ENCODE assay signal across 9 cellular contexts in genomic region chr12:115871714-115872113, GRCh38.
A peak's percentile ranks its signal among the peaks of the same experiment; 100 is the strongest.
DNase-seq lines count a peak whose midpoint lies in the region; ATAC-seq, FAIRE-seq and TF ChIP-seq lines count a peak whose summit lies in the region.
"Had no signal": no experiment of that assay in that cellular context is flagged by ENCODE, and none has a peak within 500 bp of the region (broad histone marks: within the 10 kb centered on the region; RNA-seq: fewer than 3 reads in every experiment).

No MANE protein-coding gene starts in this region.

- peaks cover 16% of the 10 kb centered on the region for H3K4me1 Mint-ChIP-seq in type B pancreatic cell (ENCODE audit: unreplicated experiment)

- H3K4me1 ChIP-seq in Karpas-422 (ENCODE audit: low read length) (no peaks in the 10 kb centered on the region), SK-N-SH (ENCODE audit: control insufficient read depth in 1 of 2, insufficient read depth in 2 of 2, low read depth in 1 of 2, low read length in 1 of 2) (peaks cover 0 to 11% of the 10 kb centered on the region in 2 experiments; a peak in 1 of 4 replicates)

- H4K20me1 ChIP-seq in Karpas-422 (ENCODE audit: insufficient read depth, low read depth, low read length) (no peaks in the 10 kb centered on the region), SK-N-SH (ENCODE audit: insufficient read depth) (no peaks in the 10 kb centered on the region)

- TF ChIP-seq EP300 in SK-N-SH (IDR thresholded peaks at IDR 0.05; ENCODE audit: borderline replicate concordance in 1 of 2, low read depth in 1 of 2, low read length in 1 of 2): no peak

- H3K9me3 ChIP-seq in Karpas-422 (ENCODE audit: low read length) (no peaks in the 10 kb centered on the region), SK-N-SH (no peaks in the 10 kb centered on the region)

- no peaks in the 10 kb centered on the region for H3K27me3 ChIP-seq in Karpas-422 (ENCODE audit: low read length)
- no peaks in the 10 kb centered on the region for H3K27me3 ChIP-seq in SK-N-SH (ENCODE audit: insufficient read depth)

- H3K27ac ChIP-seq in Karpas-422 (ENCODE audit: low read length) (no peak overlapping the region), SK-N-SH (ENCODE audit: low read depth in 2 of 2, low read length in 1 of 2) (no peak overlapping the region)

- peak; percentile 28 for TF ChIP-seq RAD21 in SK-N-SH (IDR thresholded peaks at IDR 0.05; ENCODE audit: low read length)

- no peak overlapping the region for H3K4me3 ChIP-seq in Karpas-422 (ENCODE audit: low read length)
- no peak overlapping the region for H3K4me3 ChIP-seq in SK-N-SH (ENCODE audit: low read depth in 2 of 2, low read length in 1 of 2)

- no peak for FAIRE-seq in GM18507 (lab: Jason Lieb, UNC)
- FAIRE-seq: endometrium had no signal

- CTCF ChIA-PET in SK-N-SH (lab: Yijun Ruan, JAX): interaction anchor here (0.7 to 2.8 kb wide), 13 partner anchors 9 to 1202 kb away, joined by 3 to 17 read pairs (median 4); no protein-coding TSS in a partner anchor

- H3K4me2 ChIP-seq in Karpas-422 (ENCODE audit: low read depth, low read length, poor library complexity, severe bottlenecking) (no peak overlapping the region), SK-N-SH (no peak overlapping the region)

- ATAC-seq in left cardiac atrium: peak; percentile 30 to 33
- no peak for ATAC-seq in HG03097 (IDR thresholded peaks at IDR 0.05; ENCODE audit: low FRiP score, unreplicated experiment)

- no peaks in the 10 kb centered on the region for H3K9me2 ChIP-seq in Karpas-422 (replicated peaks; ENCODE audit: insufficient read depth, low read length)
- no peaks in the 10 kb centered on the region for H3K9me2 ChIP-seq in SK-N-SH

- 30% methylated on average over 3 of the region's 3 CpGs for WGBS in SK-N-SH (ENCODE audit: low lambda C conversion rate)

- H3K9ac ChIP-seq in Karpas-422 (ENCODE audit: low read length) (no peak overlapping the region), SK-N-SH (no peak overlapping the region)

- no peaks in the 10 kb centered on the region for H3K36me3 Mint-ChIP-seq in type B pancreatic cell

- intact Hi-C loops in left cardiac atrium (cut with DNase I): no loop called here

- TF ChIP-seq CTCF in SK-N-SH (IDR thresholded peaks at IDR 0.05) (peak; percentile 64), type B pancreatic cell (conservative IDR thresholded peaks at IDR 0.05) (peak; percentile 75)

- no peaks in the 10 kb centered on the region for H3K27me3 Mint-ChIP-seq in type B pancreatic cell

- H2AFZ ChIP-seq in Karpas-422 (ENCODE audit: low read length) (no peak overlapping the region), SK-N-SH (ENCODE audit: low read depth) (no peak overlapping the region)

- H3K4me3 Mint-ChIP-seq in type B pancreatic cell: no peak overlapping the region

- no peaks in the 10 kb centered on the region for H3F3A ChIP-seq in SK-N-SH (replicated peaks; ENCODE audit: insufficient read depth)

- peak overlapping the region; percentile 89 for H3K27ac Mint-ChIP-seq in type B pancreatic cell

- DNase-seq in AG08395 (ENCODE audit: low spot score): peak; percentile 51
- DNase-seq in GM18507 (ENCODE audit: extremely low spot score, insufficient read length, low read depth): peak; percentile 8
- DNase-seq in Karpas-422: peak; percentile 69
- DNase-seq in SK-N-SH: peak; percentile 53
- DNase-seq in left cardiac atrium: no peak
- DNase-seq in type B pancreatic cell (ENCODE audit: extremely low spot score, unreplicated experiment): no peak
- no peak for DNase-seq in activated T-cell treated with anti-CD3 and anti-CD28 coated beads for 4 hours

- peaks cover 4% of the 10 kb centered on the region for H3K9me3 Mint-ChIP-seq in type B pancreatic cell

- no peaks in the 10 kb centered on the region for H3K36me3 ChIP-seq in Karpas-422 (ENCODE audit: insufficient read depth, low read length)
- H3K36me3 ChIP-seq in SK-N-SH (replicated peaks in 1 of 2; ENCODE audit: control insufficient read depth in 1 of 2, insufficient read depth in 2 of 2, low read length in 1 of 2): no peaks in the 10 kb centered on the region

- H3K79me2 ChIP-seq in Karpas-422 (ENCODE audit: low read length) (no peaks in the 10 kb centered on the region), SK-N-SH (ENCODE audit: insufficient read depth) (no peaks in the 10 kb centered on the region)

- POLR2A ChIA-PET in SK-N-SH (lab: Yijun Ruan, JAX): no interaction called here

TF ChIP-seq in SK-N-SH, 30 proteins besides CTCF, POLR2A, EP300 and RAD21:
- TF ChIP-seq JUND (IDR thresholded peaks at IDR 0.05) (no peak), RXRA (IDR thresholded peaks at IDR 0.05; ENCODE audit: borderline replicate concordance, low read depth) (no peak), TCF12 (IDR thresholded peaks at IDR 0.05) (no peak), RFX5 (IDR thresholded peaks at IDR 0.05; ENCODE audit: low read length) (no peak), NRF1 (IDR thresholded peaks at IDR 0.05; ENCODE audit: low read depth, low read length) (no peak), USF1 (IDR thresholded peaks at IDR 0.05; ENCODE audit: borderline replicate concordance, low read depth) (no peak), SIN3A (IDR thresholded peaks at IDR 0.05; ENCODE audit: borderline replicate concordance, low read depth, low read length) (no peak), MXI1 (IDR thresholded peaks at IDR 0.05; ENCODE audit: low read depth, low read length) (no peak), TAF1 (IDR thresholded peaks at IDR 0.05; ENCODE audit: borderline replicate concordance, low read depth, low read length) (no peak), GATA2 (CRISPR knock-in tag; IDR thresholded peaks at IDR 0.05) (no peak)
- TF ChIP-seq, protein P1, sequence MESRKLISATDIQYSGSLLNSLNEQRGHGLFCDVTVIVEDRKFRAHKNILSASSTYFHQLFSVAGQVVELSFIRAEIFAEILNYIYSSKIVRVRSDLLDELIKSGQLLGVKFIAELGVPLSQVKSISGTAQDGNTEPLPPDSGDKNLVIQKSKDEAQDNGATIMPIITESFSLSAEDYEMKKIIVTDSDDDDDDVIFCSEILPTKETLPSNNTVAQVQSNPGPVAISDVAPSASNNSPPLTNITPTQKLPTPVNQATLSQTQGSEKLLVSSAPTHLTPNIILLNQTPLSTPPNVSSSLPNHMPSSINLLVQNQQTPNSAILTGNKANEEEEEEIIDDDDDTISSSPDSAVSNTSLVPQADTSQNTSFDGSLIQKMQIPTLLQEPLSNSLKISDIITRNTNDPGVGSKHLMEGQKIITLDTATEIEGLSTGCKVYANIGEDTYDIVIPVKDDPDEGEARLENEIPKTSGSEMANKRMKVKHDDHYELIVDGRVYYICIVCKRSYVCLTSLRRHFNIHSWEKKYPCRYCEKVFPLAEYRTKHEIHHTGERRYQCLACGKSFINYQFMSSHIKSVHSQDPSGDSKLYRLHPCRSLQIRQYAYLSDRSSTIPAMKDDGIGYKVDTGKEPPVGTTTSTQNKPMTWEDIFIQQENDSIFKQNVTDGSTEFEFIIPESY (IDR thresholded peaks at IDR 0.05; ENCODE audit: borderline replicate concordance, low read depth): no peak
- TF ChIP-seq, protein P2, sequence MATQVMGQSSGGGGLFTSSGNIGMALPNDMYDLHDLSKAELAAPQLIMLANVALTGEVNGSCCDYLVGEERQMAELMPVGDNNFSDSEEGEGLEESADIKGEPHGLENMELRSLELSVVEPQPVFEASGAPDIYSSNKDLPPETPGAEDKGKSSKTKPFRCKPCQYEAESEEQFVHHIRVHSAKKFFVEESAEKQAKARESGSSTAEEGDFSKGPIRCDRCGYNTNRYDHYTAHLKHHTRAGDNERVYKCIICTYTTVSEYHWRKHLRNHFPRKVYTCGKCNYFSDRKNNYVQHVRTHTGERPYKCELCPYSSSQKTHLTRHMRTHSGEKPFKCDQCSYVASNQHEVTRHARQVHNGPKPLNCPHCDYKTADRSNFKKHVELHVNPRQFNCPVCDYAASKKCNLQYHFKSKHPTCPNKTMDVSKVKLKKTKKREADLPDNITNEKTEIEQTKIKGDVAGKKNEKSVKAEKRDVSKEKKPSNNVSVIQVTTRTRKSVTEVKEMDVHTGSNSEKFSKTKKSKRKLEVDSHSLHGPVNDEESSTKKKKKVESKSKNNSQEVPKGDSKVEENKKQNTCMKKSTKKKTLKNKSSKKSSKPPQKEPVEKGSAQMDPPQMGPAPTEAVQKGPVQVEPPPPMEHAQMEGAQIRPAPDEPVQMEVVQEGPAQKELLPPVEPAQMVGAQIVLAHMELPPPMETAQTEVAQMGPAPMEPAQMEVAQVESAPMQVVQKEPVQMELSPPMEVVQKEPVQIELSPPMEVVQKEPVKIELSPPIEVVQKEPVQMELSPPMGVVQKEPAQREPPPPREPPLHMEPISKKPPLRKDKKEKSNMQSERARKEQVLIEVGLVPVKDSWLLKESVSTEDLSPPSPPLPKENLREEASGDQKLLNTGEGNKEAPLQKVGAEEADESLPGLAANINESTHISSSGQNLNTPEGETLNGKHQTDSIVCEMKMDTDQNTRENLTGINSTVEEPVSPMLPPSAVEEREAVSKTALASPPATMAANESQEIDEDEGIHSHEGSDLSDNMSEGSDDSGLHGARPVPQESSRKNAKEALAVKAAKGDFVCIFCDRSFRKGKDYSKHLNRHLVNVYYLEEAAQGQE (IDR thresholded peaks at IDR 0.05; ENCODE audit: low read depth, low read length): no peak
- TF ChIP-seq, protein P3, sequence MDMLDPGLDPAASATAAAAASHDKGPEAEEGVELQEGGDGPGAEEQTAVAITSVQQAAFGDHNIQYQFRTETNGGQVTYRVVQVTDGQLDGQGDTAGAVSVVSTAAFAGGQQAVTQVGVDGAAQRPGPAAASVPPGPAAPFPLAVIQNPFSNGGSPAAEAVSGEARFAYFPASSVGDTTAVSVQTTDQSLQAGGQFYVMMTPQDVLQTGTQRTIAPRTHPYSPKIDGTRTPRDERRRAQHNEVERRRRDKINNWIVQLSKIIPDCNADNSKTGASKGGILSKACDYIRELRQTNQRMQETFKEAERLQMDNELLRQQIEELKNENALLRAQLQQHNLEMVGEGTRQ (IDR thresholded peaks at IDR 0.05; ENCODE audit: borderline replicate concordance, low read depth, low read length): no peak
- TF ChIP-seq, protein P4, sequence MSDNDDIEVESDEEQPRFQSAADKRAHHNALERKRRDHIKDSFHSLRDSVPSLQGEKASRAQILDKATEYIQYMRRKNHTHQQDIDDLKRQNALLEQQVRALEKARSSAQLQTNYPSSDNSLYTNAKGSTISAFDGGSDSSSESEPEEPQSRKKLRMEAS (IDR thresholded peaks at IDR 0.05; ENCODE audit: low read depth): no peak
TF ChIP-seq in SK-N-SH: peak in this region for 0.

Comparison
In these comparisons a context has a peak if more than half of its experiments do, and no peak if none do; other contexts are left out.
1. DNase-seq: peak in AG08395 (single experiment), GM18507 (single experiment), Karpas-422 (single experiment) and SK-N-SH (single experiment); none in left cardiac atrium (single experiment), type B pancreatic cell (single experiment) and activated T-cell treated with anti-CD3 and anti-CD28 coated beads for 4 hours (single experiment).